In genomic region chr9:123637596-123637939, GRCh38 we compare ENCODE assay signal across 10 cellular contexts.
DNase-seq lines count a peak whose midpoint lies in the region; ATAC-seq and TF ChIP-seq lines count a peak whose summit lies in the region.
"Had no signal": no experiment of that assay in that cellular context is flagged by ENCODE, and none has a peak within 500 bp of the region (broad histone marks: within the 10 kb centered on the region; RNA-seq: fewer than 3 reads in every experiment).

No MANE protein-coding gene starts in this region.

- peaks cover 0 to 1% (median 0%) of the 10 kb centered on the region in 3 donors for H3K36me3 Mint-ChIP-seq in CD8-positive, alpha-beta memory T cell
- H3K36me3 Mint-ChIP-seq in chondrocyte (ENCODE audit: low read depth) = no peaks in the 10 kb centered on the region
- H3K36me3 Mint-ChIP-seq in nephron (ENCODE audit: low read depth) = no peaks in the 10 kb centered on the region
- H3K36me3 Mint-ChIP-seq in CD14-positive monocyte = peaks cover 13 to 35% of the 10 kb centered on the region in 2 donors

- H3K27ac Mint-ChIP-seq in CD8-positive, alpha-beta memory T cell = peak overlapping the region; percentile 16 to 99 (median 85)
- peak overlapping the region; percentile 13 for H3K27ac Mint-ChIP-seq in chondrocyte (ENCODE audit: unreplicated experiment)
- peak overlapping the region in 2 of 3 experiments; percentile 18 to 71 for H3K27ac Mint-ChIP-seq in nephron
- H3K27ac Mint-ChIP-seq in CD14-positive monocyte = peak overlapping the region in 3 of 7 donors; percentile 48 to 54 (median 53)

- H3K36me3 ChIP-seq in CD8-positive, alpha-beta memory T cell (ENCODE audit: insufficient read depth, low read length) = no peaks in the 10 kb centered on the region
- H3K36me3 ChIP-seq in Loucy (ENCODE audit: insufficient read depth, low read length) = no peaks in the 10 kb centered on the region
- no peaks in the 10 kb centered on the region for H3K36me3 ChIP-seq in uterus

- intact Hi-C loops in uterus (cut with DNase I; ENCODE audit: low total_unique reads) = no loop called here
- intact Hi-C loops in CD14-positive monocyte (cut with micrococcal nuclease) = no loop called here

- H3K9me2 ChIP-seq in Loucy (replicated peaks; ENCODE audit: low read depth, low read length) = no peaks in the 10 kb centered on the region

- peaks cover 24% of the 10 kb centered on the region for H4K20me1 ChIP-seq in Loucy (ENCODE audit: insufficient read depth, low read length, poor library complexity, severe bottlenecking)

- POLR2A ChIA-PET in CD8-positive, alpha-beta memory T cell (lab: Charles Lee) = interaction anchor here (0.6 kb wide), 1 partner anchor 40 kb away, joined by 4 read pairs; no protein-coding TSS in a partner anchor

- H3F3A ChIP-seq in Loucy (ENCODE audit: low read depth) = no peaks in the 10 kb centered on the region

- ATAC-seq in GM21737 (IDR thresholded peaks at IDR 0.05; ENCODE audit: unreplicated experiment) = no peak
- ATAC-seq: body of pancreas, HCT116 had no signal

- H2AFZ ChIP-seq in Loucy (ENCODE audit: low read length) = no peak overlapping the region

- no peaks in the 10 kb centered on the region for H3K9me3 Mint-ChIP-seq in CD8-positive, alpha-beta memory T cell
- H3K9me3 Mint-ChIP-seq in chondrocyte (ENCODE audit: low read depth) (no peaks in the 10 kb centered on the region), nephron (no peaks in the 10 kb centered on the region), CD14-positive monocyte (peaks cover 0 to 2% (median 0%) of the 10 kb centered on the region in 7 donors)

- peaks cover 42 to 70% (median 48%) of the 10 kb centered on the region in 3 donors for H3K4me1 Mint-ChIP-seq in CD8-positive, alpha-beta memory T cell
- H3K4me1 Mint-ChIP-seq in chondrocyte (ENCODE audit: low read depth) = peaks cover 22% of the 10 kb centered on the region
- H3K4me1 Mint-ChIP-seq in nephron = peaks cover 16% of the 10 kb centered on the region
- peaks cover 20% of the 10 kb centered on the region for H3K4me1 Mint-ChIP-seq in CD14-positive monocyte

- CTCF ChIA-PET in CD8-positive, alpha-beta memory T cell (lab: Charles Lee) = interaction anchor here (1.3 kb wide), 1 partner anchor 13 kb away, joined by 4 read pairs; no protein-coding TSS in a partner anchor

- TF ChIP-seq POLR2A in uterus (IDR thresholded peaks at IDR 0.05) = no peak

- H3K4me2 ChIP-seq in Loucy (ENCODE audit: low read depth, low read length, poor library complexity, severe bottlenecking) = peak overlapping the region; percentile 78

- H3K4me3 Mint-ChIP-seq in CD8-positive, alpha-beta memory T cell = peak overlapping the region; percentile 73 to 96 (median 88)
- H3K4me3 Mint-ChIP-seq in chondrocyte (ENCODE audit: unreplicated experiment) = no peak overlapping the region
- H3K4me3 Mint-ChIP-seq in nephron = peak overlapping the region in 1 of 3 experiments; percentile 7
- H3K4me3 Mint-ChIP-seq in CD14-positive monocyte = peak overlapping the region in 1 of 2 donors; percentile 67

- H3K9ac ChIP-seq in Loucy (ENCODE audit: low read depth, low read length, poor library complexity, severe bottlenecking) = no peak overlapping the region

- peak overlapping the region; percentile 11 for H3K27ac ChIP-seq in CD8-positive, alpha-beta memory T cell (ENCODE audit: low read depth, low read length)
- no peak overlapping the region for H3K27ac ChIP-seq in uterus
- H3K27ac ChIP-seq: body of pancreas had no signal

- TF ChIP-seq CTCF in Loucy (conservative IDR thresholded peaks at IDR 0.05; ENCODE audit: low read length) = no peak
- no peak for TF ChIP-seq CTCF in chondrocyte (IDR thresholded peaks at IDR 0.05)
- TF ChIP-seq CTCF in nephron (IDR thresholded peaks at IDR 0.05; ENCODE audit: unreplicated experiment in 3 of 3) = no peak
- no peak for TF ChIP-seq CTCF in uterus (IDR thresholded peaks at IDR 0.05)
- TF ChIP-seq CTCF in CD14-positive monocyte (IDR thresholded peaks at IDR 0.05) = no peak

- no peaks in the 10 kb centered on the region for H3K79me2 ChIP-seq in Loucy (ENCODE audit: insufficient read depth, low read length)

- no peaks in the 10 kb centered on the region for H3K27me3 ChIP-seq in CD8-positive, alpha-beta memory T cell (ENCODE audit: insufficient read depth, low read length, poor library complexity, severe bottlenecking)
- H3K27me3 ChIP-seq in Loucy (ENCODE audit: insufficient read depth, low read length, poor library complexity, severe bottlenecking) (peaks cover 83% of the 10 kb centered on the region), uterus (no peaks in the 10 kb centered on the region)
- H3K27me3 ChIP-seq: body of pancreas had no signal

- DNase-seq in CD8-positive, alpha-beta memory T cell = no peak
- DNase-seq in chondrocyte (ENCODE audit: low spot score) = no peak
- no peak for DNase-seq in uterus
- DNase-seq in CD14-positive monocyte (ENCODE audit: low spot score) = no peak
- no peak for DNase-seq in NCI-H2029 treated with DMSO at 0.1 percent for 48 hours (lab: John Stamatoyannopoulos, UW)
- DNase-seq: body of pancreas had no signal

- H3K4me1 ChIP-seq in CD8-positive, alpha-beta memory T cell (ENCODE audit: insufficient read depth, low read length) = peaks cover 25% of the 10 kb centered on the region
- peaks cover 11% of the 10 kb centered on the region for H3K4me1 ChIP-seq in Loucy (ENCODE audit: insufficient read depth, low read length, poor library complexity, severe bottlenecking)
- H3K4me1 ChIP-seq in uterus = no peaks in the 10 kb centered on the region

- H3K27me3 Mint-ChIP-seq in CD8-positive, alpha-beta memory T cell = no peaks in the 10 kb centered on the region
- H3K27me3 Mint-ChIP-seq in chondrocyte (ENCODE audit: low read depth) (no peaks in the 10 kb centered on the region), nephron (ENCODE audit: low read depth) (no peaks in the 10 kb centered on the region), CD14-positive monocyte (ENCODE audit: low read depth in 3 of 3) (peaks cover 0 to 2% (median 1%) of the 10 kb centered on the region in 3 donors)

- peak overlapping the region; percentile 50 for H3K4me3 ChIP-seq in CD8-positive, alpha-beta memory T cell (ENCODE audit: low read length)
- H3K4me3 ChIP-seq in Loucy (ENCODE audit: low read length, poor library complexity, severe bottlenecking) (peak overlapping the region; percentile 68), uterus (no peak overlapping the region)
- H3K4me3 ChIP-seq: body of pancreas had no signal

- no peaks in the 10 kb centered on the region for H3K9me3 ChIP-seq in CD8-positive, alpha-beta memory T cell (ENCODE audit: low read length)
- H3K9me3 ChIP-seq in Loucy (ENCODE audit: insufficient read depth, low read depth, low read length) (no peaks in the 10 kb centered on the region), uterus (no peaks in the 10 kb centered on the region)
- H3K9me3 ChIP-seq: body of pancreas had no signal

Comparison
In these comparisons a context has a peak if more than half of its experiments do, and no peak if none do; other contexts are left out.
1. H3K4me3 ChIP-seq: peak in CD8-positive, alpha-beta memory T cell (single experiment) and Loucy (single experiment); none in uterus (0 of 2).